Comparison of ENCODE assay signal across 25 cellular contexts in the genomic region with DNA sequence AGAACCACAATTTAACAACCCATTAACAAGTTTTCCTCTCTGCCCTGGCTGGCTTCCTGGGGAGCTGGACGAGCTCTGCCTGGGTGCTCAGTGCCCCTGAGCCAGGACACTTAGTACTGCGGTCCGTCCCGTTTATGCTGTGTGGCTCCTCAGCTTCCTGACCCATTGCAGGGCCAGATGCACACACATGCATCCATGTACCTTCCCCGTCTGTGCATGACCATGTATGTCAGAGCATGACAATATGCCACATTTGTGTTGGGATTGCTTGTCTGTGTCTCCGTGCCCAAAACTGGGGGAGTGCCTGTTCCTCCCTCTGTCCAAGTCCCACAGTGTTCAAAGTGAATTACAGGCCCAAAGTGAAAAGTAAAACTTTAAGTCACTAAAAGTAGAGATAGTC. TPM values are rescaled to one million over a fixed set of nuclear protein-coding genes. Genes with fewer than 3 reads are reported as not detected.
"Had no signal": no experiment of that assay in that cellular context is flagged by ENCODE, and none has a peak within 500 bp of the region (broad histone marks: within the 10 kb centered on the region; RNA-seq: fewer than 3 reads in every experiment).

No MANE protein-coding gene starts in this region.

- H3K36me3 ChIP-seq: esophagus muscularis mucosa, gastrocnemius medialis, heart right ventricle had no signal

- H3K9me3 ChIP-seq: body of pancreas, esophagus muscularis mucosa, gastrocnemius medialis had no signal

- ATAC-seq: activated CD4-positive, alpha-beta T cell treated with anti-CD3 and anti-CD28 coated beads for 36 hours; activated CD8-positive, alpha-beta T cell treated with anti-CD3 and anti-CD28 coated beads, Interleukin-2, amount 10 ng/mL, durations not matched to agents 7 days and 5 days; activated naive CD4-positive, alpha-beta T cell treated with anti-CD3 and anti-CD28 coated beads, Interleukin-2, amount 50 U/mL, for 72 hours; activated T-cell treated with anti-CD3 and anti-CD28 coated beads, Interleukin-2, amount 50 U/mL, for 4 hours; activated T-helper 17 cell treated with anti-CD3 and anti-CD28 coated beads, Interleukin-2, amount 50 U/mL, for 72 hours; body of pancreas; foreskin keratinocyte; gastrocnemius medialis; heart right ventricle had no signal

- H3K4me1 ChIP-seq: body of pancreas, esophagus muscularis mucosa, foreskin keratinocyte, gastrocnemius medialis had no signal

- H3K27ac ChIP-seq: body of pancreas, dorsolateral prefrontal cortex, esophagus muscularis mucosa, foreskin keratinocyte, gastrocnemius medialis, heart right ventricle had no signal

- DNase-seq: activated CD4-positive, alpha-beta memory T cell treated with anti-CD3 and anti-CD28 coated beads for 36 hours; activated CD4-positive, alpha-beta T cell treated with anti-CD3 and anti-CD28 coated beads for 36 hours; activated CD4-positive, alpha-beta T cell treated with anti-CD3 and anti-CD28 coated beads, Interleukin-2, amount 10 ng/mL, durations not matched to agents 24 days and 14 days; activated CD4-positive, CD25-positive, alpha-beta regulatory T cell; activated CD4-positive, CD25-positive, alpha-beta regulatory T cell treated with anti-CD3 and anti-CD28 coated beads, Interleukin-2, amount 50 U/mL, for 72 hours; activated CD8-positive, alpha-beta T cell treated with anti-CD3 and anti-CD28 coated beads, Interleukin-2, amount 10 ng/mL, durations not matched to agents 7 days and 5 days; activated gamma-delta T cell; activated naive CD4-positive, alpha-beta T cell; activated naive CD4-positive, alpha-beta T cell treated with anti-CD3 and anti-CD28 coated beads, Interleukin-2, amount 10 ng/mL, durations not matched to agents 7 days and 5 days; activated naive CD8-positive, alpha-beta T cell treated with anti-CD3 and anti-CD28 coated beads, Interleukin-2, amount 10 ng/mL, durations not matched to agents 7 days and 5 days; activated T-cell treated with anti-CD3 and anti-CD28 coated beads, Interleukin-2, amount 50 U/mL, for 4 hours; body of pancreas; caudate nucleus; effector memory CD4-positive, alpha-beta T cell; erythroblast; foreskin keratinocyte; gastrocnemius medialis; heart right ventricle; T-helper 2 cell had no signal

- H3K27me3 ChIP-seq: body of pancreas, gastrocnemius medialis had no signal

- H3K4me3 ChIP-seq: body of pancreas, dorsolateral prefrontal cortex, esophagus muscularis mucosa, gastrocnemius medialis, heart right ventricle had no signal

RNA-seq across cellular contexts. Expression of gene TFF3, which starts 9.7 kb away (rescaled TPM):
- total RNA-seq: activated CD4-positive, alpha-beta memory T cell treated with anti-CD3 and anti-CD28 coated beads for 36 hours; activated CD4-positive, alpha-beta T cell treated with anti-CD3 and anti-CD28 coated beads for 36 hours; activated CD4-positive, alpha-beta T cell treated with anti-CD3 and anti-CD28 coated beads, Interleukin-2, amount 10 ng/mL, durations not matched to agents 24 days and 14 days; activated CD8-positive, alpha-beta T cell treated with anti-CD3 and anti-CD28 coated beads, Interleukin-2, amount 10 ng/mL, durations not matched to agents 7 days and 5 days; activated naive CD4-positive, alpha-beta T cell treated with anti-CD3 and anti-CD28 coated beads, Interleukin-2, amount 50 U/mL, for 72 hours; activated naive CD8-positive, alpha-beta T cell treated with anti-CD3 and anti-CD28 coated beads, Interleukin-2, amount 10 ng/mL, durations not matched to agents 7 days and 5 days; activated T-helper 17 cell treated with anti-CD3 and anti-CD28 coated beads, Interleukin-2, amount 50 U/mL, for 72 hours; foreskin keratinocyte; T-helper 1 cell treated with Interleukin-12 subunit alpha and Interleukin-12 subunit beta and Interleukin-4 antibody, amounts not matched to agents 30 ng/mL and 1 ng/mL, for 36 hours had no signal
- polyA plus RNA-seq: foreskin keratinocyte had no signal

RNA-seq across cellular contexts. Expression of gene TFF2, which starts 25.9 kb away (rescaled TPM):
- total RNA-seq: activated CD4-positive, alpha-beta memory T cell treated with anti-CD3 and anti-CD28 coated beads for 36 hours; activated CD4-positive, alpha-beta T cell treated with anti-CD3 and anti-CD28 coated beads for 36 hours; activated CD4-positive, alpha-beta T cell treated with anti-CD3 and anti-CD28 coated beads, Interleukin-2, amount 10 ng/mL, durations not matched to agents 24 days and 14 days; activated CD8-positive, alpha-beta T cell treated with anti-CD3 and anti-CD28 coated beads, Interleukin-2, amount 10 ng/mL, durations not matched to agents 7 days and 5 days; activated naive CD4-positive, alpha-beta T cell treated with anti-CD3 and anti-CD28 coated beads, Interleukin-2, amount 50 U/mL, for 72 hours; activated naive CD8-positive, alpha-beta T cell treated with anti-CD3 and anti-CD28 coated beads, Interleukin-2, amount 10 ng/mL, durations not matched to agents 7 days and 5 days; activated T-cell treated with anti-CD3 and anti-CD28 coated beads, Interleukin-2, amount 50 U/mL, for 4 hours; activated T-helper 17 cell treated with anti-CD3 and anti-CD28 coated beads, Interleukin-2, amount 50 U/mL, for 72 hours; chondrocyte; dorsolateral prefrontal cortex; esophagus muscularis mucosa; foreskin keratinocyte; gastrocnemius medialis; heart right ventricle; T-helper 1 cell treated with Interleukin-12 subunit alpha and Interleukin-12 subunit beta and Interleukin-4 antibody, amounts not matched to agents 30 ng/mL and 1 ng/mL, for 36 hours had no signal
- polyA plus RNA-seq: foreskin keratinocyte, heart right ventricle had no signal

RNA-seq across cellular contexts. Expression of gene TFF1, which starts 41.4 kb away (rescaled TPM):
- total RNA-seq: activated CD4-positive, alpha-beta memory T cell treated with anti-CD3 and anti-CD28 coated beads for 36 hours; activated CD4-positive, alpha-beta T cell treated with anti-CD3 and anti-CD28 coated beads for 36 hours; activated CD4-positive, alpha-beta T cell treated with anti-CD3 and anti-CD28 coated beads, Interleukin-2, amount 10 ng/mL, durations not matched to agents 24 days and 14 days; activated CD8-positive, alpha-beta T cell treated with anti-CD3 and anti-CD28 coated beads, Interleukin-2, amount 10 ng/mL, durations not matched to agents 7 days and 5 days; activated naive CD4-positive, alpha-beta T cell treated with anti-CD3 and anti-CD28 coated beads, Interleukin-2, amount 50 U/mL, for 72 hours; activated naive CD8-positive, alpha-beta T cell treated with anti-CD3 and anti-CD28 coated beads, Interleukin-2, amount 10 ng/mL, durations not matched to agents 7 days and 5 days; activated T-helper 17 cell treated with anti-CD3 and anti-CD28 coated beads, Interleukin-2, amount 50 U/mL, for 72 hours; chondrocyte; dorsolateral prefrontal cortex; esophagus muscularis mucosa; foreskin keratinocyte; gastrocnemius medialis; heart right ventricle; T-helper 1 cell treated with Interleukin-12 subunit alpha and Interleukin-12 subunit beta and Interleukin-4 antibody, amounts not matched to agents 30 ng/mL and 1 ng/mL, for 36 hours had no signal
- polyA plus RNA-seq: foreskin keratinocyte, heart right ventricle had no signal
